In genomic region chr15:31650054-31650701, GRCh38 we compare ENCODE assay signal across 8 cellular contexts.
DNase-seq lines count a peak whose midpoint lies in the region; ATAC-seq and TF ChIP-seq lines count a peak whose summit lies in the region.
"Not testable (repeated sequence)": the region's sequence is repeated elsewhere in the genome, so short reads cannot be mapped to it uniquely, and the experiment has no call there.

No MANE protein-coding gene starts in this region.

- POLR2A ChIA-PET in activated CD4-positive, alpha-beta memory T cell treated with anti-CD3 and anti-CD28 coated beads for 36 hours (lab: Charles Lee): not testable (repeated sequence)

- H3K4me3 ChIP-seq in DND-41 (ENCODE audit: low read depth in 1 of 2, low read length in 2 of 2); Loucy (ENCODE audit: low read length, poor library complexity, severe bottlenecking); fibroblast of the aortic adventitia (ENCODE audit: low read depth, low read length); thyroid gland (replicated peaks in 1 of 3): not testable (repeated sequence)

- H3K79me2 ChIP-seq in DND-41 (ENCODE audit: insufficient read depth, low read length); Loucy (ENCODE audit: insufficient read depth, low read length): not testable (repeated sequence)

- H3K4me3 Mint-ChIP-seq in activated CD4-positive, alpha-beta memory T cell treated with anti-CD3 and anti-CD28 coated beads for 36 hours; activated naive CD8-positive, alpha-beta T cell treated with anti-CD3 and anti-CD28 coated beads for 36 hours; naive B cell: not testable (repeated sequence)

- not testable (repeated sequence) for H3K9me2 ChIP-seq in Loucy (replicated peaks; ENCODE audit: low read depth, low read length)

- not testable (repeated sequence) for H2AFZ ChIP-seq in DND-41 (ENCODE audit: low read depth, low read length); Loucy (ENCODE audit: low read length)

- H3K36me3 Mint-ChIP-seq in activated CD4-positive, alpha-beta memory T cell treated with anti-CD3 and anti-CD28 coated beads for 36 hours; activated naive CD8-positive, alpha-beta T cell treated with anti-CD3 and anti-CD28 coated beads for 36 hours; naive B cell: not testable (repeated sequence)

- not testable (repeated sequence) for H3K27me3 Mint-ChIP-seq in activated CD4-positive, alpha-beta memory T cell treated with anti-CD3 and anti-CD28 coated beads for 36 hours
- H3K27me3 Mint-ChIP-seq in activated naive CD8-positive, alpha-beta T cell treated with anti-CD3 and anti-CD28 coated beads for 36 hours: peaks cover 19% of the 10 kb centered on the region
- H3K27me3 Mint-ChIP-seq in naive B cell: peaks cover 14 to 31% (median 30%) of the 10 kb centered on the region in 3 donors

- TF ChIP-seq CTCF in DND-41 (IDR thresholded peaks at IDR 0.05; ENCODE audit: borderline replicate concordance, extremely low read depth, low read length, poor library complexity, severe bottlenecking) (peak; percentile 8), Loucy (conservative IDR thresholded peaks at IDR 0.05; ENCODE audit: low read length) (peak; percentile 13; the same call in 1 of the 2 replicates), fibroblast of the aortic adventitia (IDR thresholded peaks at IDR 0.05; ENCODE audit: insufficient read depth, low read length) (peak; percentile 26), thyroid gland (IDR thresholded peaks at IDR 0.05) (peak in 1 of 6 experiments; percentile 38)

- not testable (repeated sequence) for H3K27ac Mint-ChIP-seq in activated CD4-positive, alpha-beta memory T cell treated with anti-CD3 and anti-CD28 coated beads for 36 hours; activated naive CD8-positive, alpha-beta T cell treated with anti-CD3 and anti-CD28 coated beads for 36 hours; naive B cell

- not testable (repeated sequence) for H3K9me3 Mint-ChIP-seq in activated CD4-positive, alpha-beta memory T cell treated with anti-CD3 and anti-CD28 coated beads for 36 hours; activated naive CD8-positive, alpha-beta T cell treated with anti-CD3 and anti-CD28 coated beads for 36 hours; naive B cell

- DNase-seq in DND-41: peak; percentile 33
- DNase-seq in activated CD4-positive, alpha-beta memory T cell treated with anti-CD3 and anti-CD28 coated beads for 36 hours: peak; percentile 70
- peak; percentile 18 for DNase-seq in activated naive CD8-positive, alpha-beta T cell treated with anti-CD3 and anti-CD28 coated beads for 36 hours
- DNase-seq in fibroblast of the aortic adventitia (ENCODE audit: low read depth): not testable (repeated sequence)
- peak; percentile 17 for DNase-seq in naive B cell
- peak; percentile 46 for DNase-seq in stimulated activated CD4-positive, alpha-beta T cell treated with anti-CD3 and anti-CD28 coated beads, Interleukin-2, amount 100 ng/mL, for 4 hours (ENCODE audit: low read depth)
- peak; percentile 68 to 76 for DNase-seq in thyroid gland

- no CpG with 5 or more reads among the region's 6 CpGs for WGBS in thyroid gland, 2 donors

- H3K36me3 ChIP-seq in DND-41 (ENCODE audit: insufficient read depth, low read length); Loucy (ENCODE audit: insufficient read depth, low read length); thyroid gland: not testable (repeated sequence)

- H3K4me1 ChIP-seq in DND-41 (ENCODE audit: insufficient read depth, low read length); Loucy (ENCODE audit: insufficient read depth, low read length, poor library complexity, severe bottlenecking); thyroid gland: not testable (repeated sequence)

- not testable (repeated sequence) for H4K20me1 ChIP-seq in DND-41 (ENCODE audit: insufficient read depth, low read length); Loucy (ENCODE audit: insufficient read depth, low read length, poor library complexity, severe bottlenecking)

- peak; percentile 72 for ATAC-seq in DND-41 (ENCODE audit: insufficient read depth, low read depth)
- not testable (repeated sequence) for ATAC-seq in naive B cell (ENCODE audit: low read depth in 2 of 2)

- H3K9me3 ChIP-seq in DND-41 (ENCODE audit: insufficient read depth, low read length, severe bottlenecking); Loucy (ENCODE audit: insufficient read depth, low read depth, low read length); thyroid gland: not testable (repeated sequence)

- H3K9ac ChIP-seq in DND-41 (ENCODE audit: low read depth, low read length); Loucy (ENCODE audit: low read depth, low read length, poor library complexity, severe bottlenecking): not testable (repeated sequence)

- H3K27me3 ChIP-seq in DND-41 (ENCODE audit: insufficient read depth, low read length, poor library complexity); Loucy (ENCODE audit: insufficient read depth, low read length, poor library complexity, severe bottlenecking); thyroid gland: not testable (repeated sequence)

- CTCF ChIA-PET in activated CD4-positive, alpha-beta memory T cell treated with anti-CD3 and anti-CD28 coated beads for 36 hours (lab: Charles Lee): not testable (repeated sequence)

- TF ChIP-seq POLR2A in thyroid gland (IDR thresholded peaks at IDR 0.05): not testable (repeated sequence)

- not testable (repeated sequence) for H3K4me1 Mint-ChIP-seq in activated CD4-positive, alpha-beta memory T cell treated with anti-CD3 and anti-CD28 coated beads for 36 hours (ENCODE audit: low read depth); activated naive CD8-positive, alpha-beta T cell treated with anti-CD3 and anti-CD28 coated beads for 36 hours; naive B cell

- not testable (repeated sequence) for H3F3A ChIP-seq in Loucy (ENCODE audit: low read depth)

- H3K27ac ChIP-seq in DND-41 (ENCODE audit: low read length); thyroid gland: not testable (repeated sequence)

- intact Hi-C loops in activated CD4-positive, alpha-beta memory T cell treated with anti-CD3 and anti-CD28 coated beads for 36 hours (cut with micrococcal nuclease): loop anchor here (5.0 kb wide), 1 partner anchor 217 kb away; no protein-coding TSS in a partner anchor
- intact Hi-C loops in thyroid gland (cut with DNase I): not testable (repeated sequence)

- not testable (repeated sequence) for H3K4me2 ChIP-seq in DND-41 (ENCODE audit: insufficient read depth, low read length); Loucy (ENCODE audit: low read depth, low read length, poor library complexity, severe bottlenecking)
